ENCODE assay signal across 8 cellular contexts in the genomic region with DNA sequence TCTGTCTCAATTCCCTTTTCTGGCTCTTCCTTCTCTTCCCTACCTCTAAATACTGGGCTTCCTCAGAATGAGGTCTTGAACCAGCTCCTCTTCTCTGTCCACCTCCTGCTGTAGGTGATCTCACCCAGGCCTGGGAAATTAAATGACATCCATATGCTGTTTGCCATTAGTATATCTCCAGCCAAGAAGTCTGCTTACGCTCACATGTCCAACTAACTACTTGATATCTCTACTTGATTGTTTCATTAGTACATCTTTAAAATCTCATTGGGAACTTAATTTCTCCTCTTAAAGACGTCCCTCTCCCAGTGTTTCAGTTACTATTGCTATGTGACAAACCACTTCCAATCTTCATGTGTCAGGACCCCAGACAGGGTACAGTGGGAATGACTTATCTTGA.
"Had no signal": no experiment of that assay in that cellular context is flagged by ENCODE, and none has a peak within 500 bp of the region (broad histone marks: within the 10 kb centered on the region; RNA-seq: fewer than 3 reads in every experiment).

No MANE protein-coding gene starts in this region.

- H3K27ac Mint-ChIP-seq: H9, HFFc6 had no signal

- H3K9me3 Mint-ChIP-seq: H9, HFFc6 had no signal

- H2AFZ ChIP-seq: GM23248 had no signal

- H3K9ac ChIP-seq: GM23248 had no signal

- H3K9me3 ChIP-seq: HAP-1 had no signal

- H3K4me3 Mint-ChIP-seq: H9, HFFc6 had no signal

- ATAC-seq: HCT116 had no signal

- H3K27ac ChIP-seq: GM23248 had no signal

- DNase-seq: GM23248, GOT3, H7, H9, HCEC 1CT, HFFc6 had no signal

- H3K4me3 ChIP-seq: GM23248, HAP-1 had no signal

- H3K36me3 ChIP-seq: HAP-1 had no signal
